In genomic region chr11:34175284-34176019, GRCh38 we compare ENCODE assay signal across 14 cellular contexts.
DNase-seq lines count a peak whose midpoint lies in the region; ATAC-seq and TF ChIP-seq lines count a peak whose summit lies in the region.
"Had no signal": no experiment of that assay in that cellular context is flagged by ENCODE, and none has a peak within 500 bp of the region (broad histone marks: within the 10 kb centered on the region; RNA-seq: fewer than 3 reads in every experiment).

No MANE protein-coding gene starts in this region.

- TF ChIP-seq CTCF in VCaP (conservative IDR thresholded peaks at IDR 0.05): no peak

- H3K9me3 Mint-ChIP-seq in activated T-cell treated with anti-CD3 and anti-CD28 coated beads, Interleukin-2, amount 50 U/mL, for 72 hours: no peaks in the 10 kb centered on the region
- H3K9me3 Mint-ChIP-seq in activated T-cell treated with anti-CD3 and anti-CD28 coated beads, Interleukin-2, amount 50 U/mL, for 4 hours: no peaks in the 10 kb centered on the region
- no peaks in the 10 kb centered on the region for H3K9me3 Mint-ChIP-seq in stimulated activated effector memory CD8-positive, alpha-beta T cell treated with anti-CD3 and anti-CD28 coated beads, Interleukin-12 subunit alpha, Interleukin-12 subunit beta, amount 100 ng/mL, for 72 hours
- H3K9me3 Mint-ChIP-seq in CD8-positive, alpha-beta memory T cell: no peaks in the 10 kb centered on the region
- H3K9me3 Mint-ChIP-seq: naive thymus-derived CD8-positive, alpha-beta T cell had no signal

- DNase-seq in activated T-cell treated with anti-CD3 and anti-CD28 coated beads, Interleukin-2, amount 50 U/mL, for 72 hours: no peak
- no peak for DNase-seq in activated T-cell treated with anti-CD3 and anti-CD28 coated beads, Interleukin-2, amount 50 U/mL, for 4 hours
- no peak for DNase-seq in stimulated activated effector memory CD8-positive, alpha-beta T cell treated with anti-CD3 and anti-CD28 coated beads, Interleukin-12 subunit alpha, Interleukin-12 subunit beta, amount 100 ng/mL, for 72 hours (ENCODE audit: low spot score in 2 of 2)
- DNase-seq in CD8-positive, alpha-beta memory T cell: no peak
- no peak for DNase-seq in NCI-H2029 treated with DMSO at 0.1 percent for 48 hours (lab: John Stamatoyannopoulos, UW)
- no peak for DNase-seq in NCI-H2029 (lab: John Stamatoyannopoulos, UW)
- DNase-seq: brain microvascular endothelial cell; naive thymus-derived CD8-positive, alpha-beta T cell; NCI-H187 treated with DMSO at 0.1 percent for 48 hours; NCI-H345 had no signal

- H3K4me3 ChIP-seq in CD8-positive, alpha-beta memory T cell (ENCODE audit: low read length): no peak overlapping the region

- H3K36me3 ChIP-seq in CD8-positive, alpha-beta memory T cell (ENCODE audit: insufficient read depth, low read length): no peaks in the 10 kb centered on the region
- H3K36me3 ChIP-seq: BE2C, brain microvascular endothelial cell, thoracic aorta had no signal

- no peak overlapping the region for H3K27ac Mint-ChIP-seq in activated T-cell treated with anti-CD3 and anti-CD28 coated beads, Interleukin-2, amount 50 U/mL, for 72 hours
- no peak overlapping the region for H3K27ac Mint-ChIP-seq in stimulated activated effector memory CD8-positive, alpha-beta T cell treated with anti-CD3 and anti-CD28 coated beads, Interleukin-12 subunit alpha, Interleukin-12 subunit beta, amount 100 ng/mL, for 72 hours
- H3K27ac Mint-ChIP-seq in CD8-positive, alpha-beta memory T cell: peak overlapping the region in 1 of 8 donors; percentile 6

- POLR2A ChIA-PET in CD8-positive, alpha-beta memory T cell (lab: Charles Lee): no interaction called here

- H3K27ac ChIP-seq in VCaP: peak overlapping the region; percentile 55
- H3K27ac ChIP-seq in CD8-positive, alpha-beta memory T cell (ENCODE audit: low read depth, low read length): no peak overlapping the region
- H3K27ac ChIP-seq: brain microvascular endothelial cell, thoracic aorta had no signal

- peaks cover 24% of the 10 kb centered on the region for H3K4me1 Mint-ChIP-seq in activated T-cell treated with anti-CD3 and anti-CD28 coated beads, Interleukin-2, amount 50 U/mL, for 72 hours (ENCODE audit: low read depth)
- H3K4me1 Mint-ChIP-seq in activated T-cell treated with anti-CD3 and anti-CD28 coated beads, Interleukin-2, amount 50 U/mL, for 4 hours (ENCODE audit: low read depth): peaks cover 8% of the 10 kb centered on the region
- peaks cover 30% of the 10 kb centered on the region for H3K4me1 Mint-ChIP-seq in stimulated activated effector memory CD8-positive, alpha-beta T cell treated with anti-CD3 and anti-CD28 coated beads, Interleukin-12 subunit alpha, Interleukin-12 subunit beta, amount 100 ng/mL, for 72 hours
- H3K4me1 Mint-ChIP-seq in CD8-positive, alpha-beta memory T cell: peaks cover 0 to 12% (median 0%) of the 10 kb centered on the region in 3 donors

- H3K4me1 ChIP-seq in CD8-positive, alpha-beta memory T cell (ENCODE audit: insufficient read depth, low read length): no peaks in the 10 kb centered on the region
- H3K4me1 ChIP-seq: BE2C had no signal

- CTCF ChIA-PET in CD8-positive, alpha-beta memory T cell (lab: Charles Lee): interaction anchor here (1.0 to 7.7 kb wide), 14 partner anchors 10 to 198 kb away, joined by 3 to 113 read pairs (median 9); partner anchors contain the start of gene ABTB2

- no peak for ATAC-seq in activated T-cell treated with anti-CD3 and anti-CD28 coated beads, Interleukin-2, amount 50 U/mL, for 72 hours (replicated peaks in 1 of 2)
- ATAC-seq in activated T-cell treated with anti-CD3 and anti-CD28 coated beads, Interleukin-2, amount 50 U/mL, for 4 hours: no peak
- ATAC-seq in HG02870 (IDR thresholded peaks at IDR 0.05; ENCODE audit: unreplicated experiment): peak; percentile 40
- no peak for ATAC-seq in stimulated activated effector memory CD8-positive, alpha-beta T cell treated with anti-CD3 and anti-CD28 coated beads, Interleukin-12 subunit alpha, Interleukin-12 subunit beta, amount 100 ng/mL, for 72 hours

- H3K4me3 Mint-ChIP-seq in activated T-cell treated with anti-CD3 and anti-CD28 coated beads, Interleukin-2, amount 50 U/mL, for 72 hours: peak overlapping the region; percentile 53 to 73
- no peak overlapping the region for H3K4me3 Mint-ChIP-seq in activated T-cell treated with anti-CD3 and anti-CD28 coated beads, Interleukin-2, amount 50 U/mL, for 4 hours
- peak overlapping the region; percentile 60 for H3K4me3 Mint-ChIP-seq in stimulated activated effector memory CD8-positive, alpha-beta T cell treated with anti-CD3 and anti-CD28 coated beads, Interleukin-12 subunit alpha, Interleukin-12 subunit beta, amount 100 ng/mL, for 72 hours
- H3K4me3 Mint-ChIP-seq in CD8-positive, alpha-beta memory T cell: no peak overlapping the region

- H3K9me3 ChIP-seq in CD8-positive, alpha-beta memory T cell (ENCODE audit: low read length): no peaks in the 10 kb centered on the region
- H3K9me3 ChIP-seq: BE2C, thoracic aorta had no signal

- no peaks in the 10 kb centered on the region for H3K27me3 ChIP-seq in CD8-positive, alpha-beta memory T cell (ENCODE audit: insufficient read depth, low read length, poor library complexity, severe bottlenecking)
- H3K27me3 ChIP-seq: BE2C, brain microvascular endothelial cell had no signal

- peaks cover 15% of the 10 kb centered on the region for H3K27me3 Mint-ChIP-seq in activated T-cell treated with anti-CD3 and anti-CD28 coated beads, Interleukin-2, amount 50 U/mL, for 72 hours (ENCODE audit: low read depth)
- peaks cover 3% of the 10 kb centered on the region for H3K27me3 Mint-ChIP-seq in activated T-cell treated with anti-CD3 and anti-CD28 coated beads, Interleukin-2, amount 50 U/mL, for 4 hours (ENCODE audit: low read depth)
- H3K27me3 Mint-ChIP-seq in CD8-positive, alpha-beta memory T cell: peaks cover 7 to 8% of the 10 kb centered on the region in 2 donors

- H3K36me3 Mint-ChIP-seq in activated T-cell treated with anti-CD3 and anti-CD28 coated beads, Interleukin-2, amount 50 U/mL, for 72 hours (ENCODE audit: insufficient read depth in 2 of 2): no peaks in the 10 kb centered on the region
- H3K36me3 Mint-ChIP-seq in activated T-cell treated with anti-CD3 and anti-CD28 coated beads, Interleukin-2, amount 50 U/mL, for 4 hours (ENCODE audit: insufficient read depth): no peaks in the 10 kb centered on the region
- H3K36me3 Mint-ChIP-seq in stimulated activated effector memory CD8-positive, alpha-beta T cell treated with anti-CD3 and anti-CD28 coated beads, Interleukin-12 subunit alpha, Interleukin-12 subunit beta, amount 100 ng/mL, for 72 hours: no peaks in the 10 kb centered on the region
- no peaks in the 10 kb centered on the region for H3K36me3 Mint-ChIP-seq in CD8-positive, alpha-beta memory T cell
- H3K36me3 Mint-ChIP-seq: naive thymus-derived CD8-positive, alpha-beta T cell had no signal

Comparison
In these comparisons a context has a peak if more than half of its experiments do, and no peak if none do; other contexts are left out.
1. H3K4me3 Mint-ChIP-seq: peak in activated T-cell treated with anti-CD3 and anti-CD28 coated beads, Interleukin-2, amount 50 U/mL, for 72 hours (2 of 2) and stimulated activated effector memory CD8-positive, alpha-beta T cell treated with anti-CD3 and anti-CD28 coated beads, Interleukin-12 subunit alpha, Interleukin-12 subunit beta, amount 100 ng/mL, for 72 hours (single experiment); none in activated T-cell treated with anti-CD3 and anti-CD28 coated beads, Interleukin-2, amount 50 U/mL, for 4 hours (single experiment) and CD8-positive, alpha-beta memory T cell (0 of 7).